In genomic region chr1:20689645-20690056, GRCh38 we compare ENCODE assay signal across 23 cellular contexts. TPM values are rescaled to one million over a fixed set of nuclear protein-coding genes. Genes with fewer than 3 reads are reported as not detected.
DNase-seq lines count a peak whose midpoint lies in the region; ATAC-seq, FAIRE-seq and TF ChIP-seq lines count a peak whose summit lies in the region.
"Had no signal": no experiment of that assay in that cellular context is flagged by ENCODE, and none has a peak within 500 bp of the region (broad histone marks: within the 10 kb centered on the region; RNA-seq: fewer than 3 reads in every experiment).

No MANE protein-coding gene starts in this region.

- 19% methylated on average over 3 of the region's 3 CpGs for WGBS in HepG2 (ENCODE audit: low lambda C conversion rate)
- 90% methylated on average over 3 of the region's 3 CpGs for WGBS in right lobe of liver (ENCODE audit: insufficient coverage, low coverage, low lambda C conversion rate, missing lambda C conversion rate)

- peak; percentile 34 for FAIRE-seq in HepG2 (lab: Jason Lieb, UNC)
- FAIRE-seq: A549, D721Med, G401.6, GM12892, H54 had no signal

- no peaks in the 10 kb centered on the region for H3K36me3 ChIP-seq in HepG2 (replicated peaks in 1 of 2; ENCODE audit: control insufficient read depth in 1 of 2, insufficient read depth in 2 of 2, low read length in 2 of 2)
- no peaks in the 10 kb centered on the region for H3K36me3 ChIP-seq in right lobe of liver
- H3K36me3 ChIP-seq in Karpas-422 (ENCODE audit: insufficient read depth, low read length), result no peaks in the 10 kb centered on the region
- H3K36me3 ChIP-seq in osteoblast (ENCODE audit: insufficient read depth, low read length), result no peaks in the 10 kb centered on the region
- no peaks in the 10 kb centered on the region for H3K36me3 ChIP-seq in neural progenitor cell
- H3K36me3 ChIP-seq: BE2C; BLaER1 treated with 17β-estradiol and CSF1 and Interleukin-3, amounts not matched to agents 10 nM and 100 nM; HAP-1 had no signal

- H3K4me1 ChIP-seq in HepG2 (ENCODE audit: insufficient read depth, low read length), result peaks cover 41% of the 10 kb centered on the region
- H3K4me1 ChIP-seq in right lobe of liver, result no peaks in the 10 kb centered on the region
- no peaks in the 10 kb centered on the region for H3K4me1 ChIP-seq in Karpas-422 (ENCODE audit: low read length)
- no peaks in the 10 kb centered on the region for H3K4me1 ChIP-seq in osteoblast (ENCODE audit: insufficient read depth, low read length)
- no peaks in the 10 kb centered on the region for H3K4me1 ChIP-seq in neural progenitor cell
- H3K4me1 ChIP-seq: A549, BE2C, HAP-1 had no signal

- peaks cover 3 to 39% of the 10 kb centered on the region in 2 experiments; a peak in 4 of 5 replicates for H3K27me3 ChIP-seq in HepG2 (ENCODE audit: control insufficient read depth in 1 of 2, insufficient read depth in 2 of 2, low read length in 2 of 2)
- H3K27me3 ChIP-seq in right lobe of liver, result no peaks in the 10 kb centered on the region
- H3K27me3 ChIP-seq in Karpas-422 (ENCODE audit: low read length), result no peaks in the 10 kb centered on the region
- H3K27me3 ChIP-seq in osteoblast (ENCODE audit: insufficient read depth, low read length), result no peaks in the 10 kb centered on the region
- H3K27me3 ChIP-seq in neural progenitor cell, result no peaks in the 10 kb centered on the region
- H3K27me3 ChIP-seq: BE2C; BLaER1 treated with 17β-estradiol and CSF1 and Interleukin-3, amounts not matched to agents 10 nM and 100 nM had no signal

- DNase-seq in HepG2 (ENCODE audit: low spot score) (peak; percentile 55), right lobe of liver (no peak), Karpas-422 (peak; percentile 35), osteoblast (ENCODE audit: insufficient read length, low spot score, missing footprints) (peak; percentile 23), NAMALWA (ENCODE audit: low spot score) (no peak), neural progenitor cell (ENCODE audit: low spot score) (no peak)
- DNase-seq: 8988T; ACHN; AML-193; BE2C; CD4-positive, alpha-beta T cell; CD8-positive, alpha-beta memory T cell; DMS 273 treated with DMSO at 0.1 percent for 48 hours; DND-41; GOT3 had no signal

- H3F3A ChIP-seq in neural progenitor cell (ENCODE audit: low read depth), result no peaks in the 10 kb centered on the region

- H3K79me2 ChIP-seq in HepG2 (ENCODE audit: insufficient read depth, low read length), result no peaks in the 10 kb centered on the region
- no peaks in the 10 kb centered on the region for H3K79me2 ChIP-seq in Karpas-422 (ENCODE audit: low read length)
- no peaks in the 10 kb centered on the region for H3K79me2 ChIP-seq in osteoblast (ENCODE audit: insufficient read depth, low read length)
- H3K79me2 ChIP-seq in neural progenitor cell (ENCODE audit: low read depth), result no peaks in the 10 kb centered on the region

- no peak overlapping the region for H3K27ac Mint-ChIP-seq in neural progenitor cell
- H3K27ac Mint-ChIP-seq: CD14-positive monocyte; CD4-positive, alpha-beta T cell; CD8-positive, alpha-beta memory T cell had no signal

- BruUV-seq in HepG2 (replicated peaks; lab: Mats Ljungman, UMichigan), result no TSS peak

- no peaks in the 10 kb centered on the region for H3K9me3 ChIP-seq in HepG2 (ENCODE audit: low read length)
- no peaks in the 10 kb centered on the region for H3K9me3 ChIP-seq in right lobe of liver
- H3K9me3 ChIP-seq in Karpas-422 (ENCODE audit: low read length), result no peaks in the 10 kb centered on the region
- H3K9me3 ChIP-seq in osteoblast (ENCODE audit: low read depth, low read length), result no peaks in the 10 kb centered on the region
- H3K9me3 ChIP-seq in neural progenitor cell (ENCODE audit: low read depth), result no peaks in the 10 kb centered on the region
- H3K9me3 ChIP-seq: A549; BE2C; BLaER1 treated with 17β-estradiol and CSF1 and Interleukin-3, amounts not matched to agents 10 nM and 100 nM; HAP-1 had no signal

- H3K9ac ChIP-seq in HepG2 (ENCODE audit: insufficient read depth, low read depth, low read length) (no peak overlapping the region), Karpas-422 (ENCODE audit: low read length) (no peak overlapping the region), neural progenitor cell (no peak overlapping the region)
- H3K9ac ChIP-seq: BLaER1 treated with 17β-estradiol and CSF1 and Interleukin-3, amounts not matched to agents 10 nM and 100 nM had no signal

- TF ChIP-seq EP300 in HepG2 (IDR thresholded peaks at IDR 0.05; ENCODE audit: low read depth in 2 of 2, low read length in 2 of 2) (no peak), HepG2 (CRISPR knock-in tag; IDR thresholded peaks at IDR 0.05; ENCODE audit: borderline replicate concordance) (no peak)

- POLR2A ChIA-PET in HepG2 (lab: Yijun Ruan, JAX), result interaction anchor here (1.0 to 1.1 kb wide), 2 partner anchors 28 to 97 kb away, joined by 3 to 4 read pairs; partner anchors contain the start of genes DDOST and HP1BP3

- H3K36me3 Mint-ChIP-seq in neural progenitor cell, result peaks cover 3% of the 10 kb centered on the region
- H3K36me3 Mint-ChIP-seq: CD14-positive monocyte had no signal

- TF ChIP-seq CTCF in HepG2 (CRISPR knock-in tag; IDR thresholded peaks at IDR 0.05), result no peak
- no peak for TF ChIP-seq CTCF in right lobe of liver (IDR thresholded peaks at IDR 0.05)
- no peak for TF ChIP-seq CTCF in osteoblast (IDR thresholded peaks at IDR 0.05; ENCODE audit: extremely low read depth, low read depth, low read length)
- TF ChIP-seq CTCF in neural progenitor cell (IDR thresholded peaks at IDR 0.05), result no peak

- in situ Hi-C loops in HepG2 (cut with HindIII; ENCODE audit: extremely low pct_ligation_motif_present, low pct_unique_long_range_greater_than_20kb), result loop anchor here (5.0 kb wide), 1 partner anchor 508 kb away; no protein-coding TSS in a partner anchor

- H3K4me2 ChIP-seq in HepG2 (ENCODE audit: low read depth, low read length) (0 out of 2 replicates have a peak overlapping the region, but pooled peaks have one; percentile 2), Karpas-422 (ENCODE audit: low read depth, low read length, poor library complexity, severe bottlenecking) (no peak overlapping the region), osteoblast (ENCODE audit: insufficient read depth, low read length) (no peak overlapping the region), neural progenitor cell (no peak overlapping the region)
- H3K4me2 ChIP-seq: A549; BLaER1 treated with 17β-estradiol and CSF1 and Interleukin-3, amounts not matched to agents 10 nM and 100 nM had no signal

- peaks cover 5% of the 10 kb centered on the region for H3K27me3 Mint-ChIP-seq in neural progenitor cell (ENCODE audit: insufficient read depth, low read depth)
- H3K27me3 Mint-ChIP-seq: CD4-positive, alpha-beta T cell had no signal

- no peak overlapping the region for H3K4me3 Mint-ChIP-seq in neural progenitor cell
- H3K4me3 Mint-ChIP-seq: CD14-positive monocyte; CD4-positive, alpha-beta T cell; CD8-positive, alpha-beta memory T cell had no signal

- TF ChIP-seq POLR2A in HepG2 (IDR thresholded peaks at IDR 0.05; ENCODE audit: insufficient read depth in 1 of 2, low read depth in 2 of 2, low read length in 2 of 2), result no peak
- TF ChIP-seq POLR2A in right lobe of liver (IDR thresholded peaks at IDR 0.05), result no peak

- ATAC-seq in HepG2, result peak; percentile 54
- ATAC-seq in right lobe of liver, result no peak
- ATAC-seq: A549 had no signal

- H3K4me3 ChIP-seq in HepG2 (replicated peaks in 1 of 3; ENCODE audit: insufficient read depth in 1 of 3, low read depth in 2 of 3, low read length in 3 of 3) (no peak overlapping the region), right lobe of liver (no peak overlapping the region), Karpas-422 (ENCODE audit: low read length) (no peak overlapping the region), osteoblast (ENCODE audit: insufficient read depth, low read length) (no peak overlapping the region), neural progenitor cell (no peak overlapping the region)
- H3K4me3 ChIP-seq: A549; BLaER1 treated with 17β-estradiol and CSF1 and Interleukin-3, amounts not matched to agents 10 nM and 100 nM; HAP-1 had no signal

- H3K27ac ChIP-seq in HepG2 (ENCODE audit: extremely low read length, insufficient read depth, low read length) (no peak overlapping the region), right lobe of liver (no peak overlapping the region), Karpas-422 (ENCODE audit: low read length) (no peak overlapping the region), osteoblast (ENCODE audit: low read depth, low read length) (no peak overlapping the region), neural progenitor cell (no peak overlapping the region)
- H3K27ac ChIP-seq: A549; BLaER1 treated with 17β-estradiol and CSF1 and Interleukin-3, amounts not matched to agents 10 nM and 100 nM had no signal

- H2AFZ ChIP-seq in HepG2 (ENCODE audit: low read length) (no peak overlapping the region), Karpas-422 (ENCODE audit: low read length) (no peak overlapping the region), osteoblast (ENCODE audit: low read length) (no peak overlapping the region), neural progenitor cell (replicated peaks) (no peak overlapping the region)

- H4K20me1 ChIP-seq in HepG2 (ENCODE audit: insufficient read depth, low read length) (no peaks in the 10 kb centered on the region), Karpas-422 (ENCODE audit: insufficient read depth, low read depth, low read length) (no peaks in the 10 kb centered on the region), osteoblast (ENCODE audit: insufficient read depth, low read length) (no peaks in the 10 kb centered on the region), neural progenitor cell (ENCODE audit: low read depth) (no peaks in the 10 kb centered on the region)
- H4K20me1 ChIP-seq: BLaER1 treated with 17β-estradiol and CSF1 and Interleukin-3, amounts not matched to agents 10 nM and 100 nM had no signal

- no peak for TF ChIP-seq RAD21 in HepG2 (CRISPR knock-in tag; IDR thresholded peaks at IDR 0.05)

- peaks cover 6% of the 10 kb centered on the region for H3K9me3 Mint-ChIP-seq in neural progenitor cell
- H3K9me3 Mint-ChIP-seq: CD14-positive monocyte; CD4-positive, alpha-beta T cell; CD8-positive, alpha-beta memory T cell had no signal

- no peaks in the 10 kb centered on the region for H3K9me2 ChIP-seq in Karpas-422 (replicated peaks; ENCODE audit: insufficient read depth, low read length)

- CTCF ChIA-PET in HepG2 (lab: Yijun Ruan, JAX; ENCODE audit: low intra/inter-chr PET ratio, low total read pairs), result no interaction called here

- peaks cover 5% of the 10 kb centered on the region for H3K4me1 Mint-ChIP-seq in neural progenitor cell
- H3K4me1 Mint-ChIP-seq: CD8-positive, alpha-beta memory T cell had no signal

- intact Hi-C loops in HepG2 (cut with micrococcal nuclease; ENCODE audit: unreplicated experiment) (no loop called here), right lobe of liver (cut with DNase I) (loop anchor here in 1 of 2 donors (10.0 kb wide), 1 partner anchor 505 kb away; no protein-coding TSS in a partner anchor)

RNA-seq across cellular contexts. Expression of gene KIF17, which starts 28.2 kb away (rescaled TPM):
- total RNA-seq in HepG2 (2016; rRNA removed; fragmentation: Illumina TruSeq; extraction: Trizol), result 0.24 and 0.25 TPM in 2 replicates
- total RNA-seq in HepG2 (2016; cell fraction: cytosol; rRNA removed; fragmentation: Illumina TruSeq; extraction: Trizol; ENCODE audit: low read depth), result not detected in 2 replicates
- 0.13 and 0.27 TPM in 2 replicates for total RNA-seq in HepG2 (2016; cell fraction: insoluble cytoplasmic fraction; rRNA removed; fragmentation: Illumina TruSeq; extraction: Trizol)
- total RNA-seq in HepG2 (2016; cell fraction: membrane; rRNA removed; fragmentation: Illumina TruSeq; extraction: Trizol), result 0.34 TPM in 1 of 2 replicates, not detected in the other
- total RNA-seq in HepG2 (2016; cell fraction: nucleus; rRNA removed; fragmentation: Illumina TruSeq; extraction: Trizol), result 0.16 TPM in 1 of 2 replicates, not detected in the other
- 0.44 and 0.52 TPM in 2 replicates for polyA plus RNA-seq in HepG2 (2011; rRNA removed)
- 0.27 and 0.36 TPM in 2 replicates for polyA plus RNA-seq in HepG2 (2011; cell fraction: cytosol; rRNA removed)
- 0.63 and 0.69 TPM in 2 replicates for polyA plus RNA-seq in HepG2 (2011; cell fraction: nucleus; rRNA removed)
- polyA plus RNA-seq in HepG2 (2012), result 0.35 and 0.60 TPM in 2 replicates
- 0.11 and 0.24 TPM in 2 replicates for polyA plus RNA-seq in HepG2 (2016; cell fraction: cytosol; fragmentation: Illumina TruSeq; extraction: Trizol; ENCODE audit: low read depth)
- 0.21 TPM in 1 of 2 replicates, not detected in the other for polyA plus RNA-seq in HepG2 (2016; cell fraction: insoluble cytoplasmic fraction; fragmentation: Illumina TruSeq; extraction: Trizol; ENCODE audit: low read depth)
- 0.14 and 0.47 TPM in 2 replicates for polyA plus RNA-seq in HepG2 (2016; cell fraction: membrane; fragmentation: Illumina TruSeq; extraction: Trizol; ENCODE audit: low read depth)
- polyA plus RNA-seq in HepG2 (2016; cell fraction: nucleus; fragmentation: Illumina TruSeq; extraction: Trizol; ENCODE audit: insufficient read depth, low read depth), result 0.36 TPM in 1 of 2 replicates, not detected in the other
- 0.78 TPM in 1 of 2 replicates, not detected in the other for polyA minus RNA-seq in HepG2 (2011; rRNA and poly(A)+ RNA removed; ENCODE audit: low replicate concordance)
- polyA minus RNA-seq in HepG2 (2011; cell fraction: cytosol; rRNA and poly(A)+ RNA removed), result not detected in 2 replicates
- 0.52 and 0.62 TPM in 2 replicates for polyA minus RNA-seq in HepG2 (2011; cell fraction: nucleus; rRNA and poly(A)+ RNA removed)
- 1 to 10 TPM; 1.0 to 3.2 (median 1.3) TPM for total RNA-seq in right lobe of liver
- total RNA-seq in Karpas-422 (2014; rRNA removed; shearing (Covaris generic); ENCODE audit: low replicate concordance), result not detected in 2 replicates
- total RNA-seq in osteoblast, result 0.29 and 0.36 TPM in 2 replicates
- 2.2 and 4.0 TPM in 2 replicates for total RNA-seq in neural progenitor cell (ENCODE audit: low replicate concordance)
- total RNA-seq: CD4-positive, alpha-beta T cell; CD8-positive, alpha-beta memory T cell had no signal
- polyA plus RNA-seq: CD14-positive monocyte; CD8-positive, alpha-beta memory T cell had no signal

RNA-seq across cellular contexts. Expression of gene DDOST, which starts 28.5 kb away (rescaled TPM):
- total RNA-seq in HepG2 (2016; rRNA removed; fragmentation: Illumina TruSeq; extraction: Trizol), result 167 and 335 TPM in 2 replicates
- 55.5 and 58.3 TPM in 2 replicates for total RNA-seq in HepG2 (2016; cell fraction: cytosol; rRNA removed; fragmentation: Illumina TruSeq; extraction: Trizol; ENCODE audit: low read depth)
- 152 and 344 TPM in 2 replicates for total RNA-seq in HepG2 (2016; cell fraction: insoluble cytoplasmic fraction; rRNA removed; fragmentation: Illumina TruSeq; extraction: Trizol)
- 109 and 116 TPM in 2 replicates for total RNA-seq in HepG2 (2016; cell fraction: membrane; rRNA removed; fragmentation: Illumina TruSeq; extraction: Trizol)
- 220 and 261 TPM in 2 replicates for total RNA-seq in HepG2 (2016; cell fraction: nucleus; rRNA removed; fragmentation: Illumina TruSeq; extraction: Trizol)
- polyA plus RNA-seq in HepG2 (2011; rRNA removed), result 485 and 494 TPM in 2 replicates
- 512 and 565 TPM in 2 replicates for polyA plus RNA-seq in HepG2 (2011; cell fraction: cytosol; rRNA removed)
- polyA plus RNA-seq in HepG2 (2011; cell fraction: nucleus; rRNA removed), result 123 and 124 TPM in 2 replicates
- polyA plus RNA-seq in HepG2 (2012), result 190 and 241 TPM in 2 replicates
- 62.9 and 71.0 TPM in 2 replicates for polyA plus RNA-seq in HepG2 (2016; cell fraction: cytosol; fragmentation: Illumina TruSeq; extraction: Trizol; ENCODE audit: low read depth)
- polyA plus RNA-seq in HepG2 (2016; cell fraction: insoluble cytoplasmic fraction; fragmentation: Illumina TruSeq; extraction: Trizol; ENCODE audit: low read depth), result 137 and 148 TPM in 2 replicates
- 92.2 and 98.9 TPM in 2 replicates for polyA plus RNA-seq in HepG2 (2016; cell fraction: membrane; fragmentation: Illumina TruSeq; extraction: Trizol; ENCODE audit: low read depth)
- 331 and 354 TPM in 2 replicates for polyA plus RNA-seq in HepG2 (2016; cell fraction: nucleus; fragmentation: Illumina TruSeq; extraction: Trizol; ENCODE audit: insufficient read depth, low read depth)
- 116 and 435 TPM in 2 replicates for polyA minus RNA-seq in HepG2 (2011; rRNA and poly(A)+ RNA removed; ENCODE audit: low replicate concordance)
- polyA minus RNA-seq in HepG2 (2011; cell fraction: cytosol; rRNA and poly(A)+ RNA removed), result 152 TPM in 2 replicates
- 85.1 and 101 TPM in 2 replicates for polyA minus RNA-seq in HepG2 (2011; cell fraction: nucleus; rRNA and poly(A)+ RNA removed)
- 100 to 1,000 TPM in 3 of 6 experiments, 10 to 100 TPM in 3; 53.0 to 132 (median 100) TPM for total RNA-seq in right lobe of liver
- 141 and 161 TPM in 2 replicates for total RNA-seq in Karpas-422 (2014; rRNA removed; shearing (Covaris generic); ENCODE audit: low replicate concordance)
- 291 and 293 TPM in 2 replicates for total RNA-seq in osteoblast
- total RNA-seq in neural progenitor cell (ENCODE audit: low replicate concordance), result 151 and 234 TPM in 2 replicates

RNA-seq across cellular contexts. Expression of gene SH2D5, which starts 42.9 kb away (rescaled TPM):
- total RNA-seq in HepG2 (2016; rRNA removed; fragmentation: Illumina TruSeq; extraction: Trizol) (1.7 and 3.4 TPM in 2 replicates), right lobe of liver (1 to 10 TPM in 2 of 6 experiments, under 1 TPM in 1, not detected in 3; 0.80 to 1.8 (median 1.4) TPM), osteoblast (1.4 and 1.8 TPM in 2 replicates), neural progenitor cell (ENCODE audit: low replicate concordance) (5.1 and 7.7 TPM in 2 replicates)
- 0.20 and 0.26 TPM in 2 replicates for total RNA-seq in HepG2 (2016; cell fraction: cytosol; rRNA removed; fragmentation: Illumina TruSeq; extraction: Trizol; ENCODE audit: low read depth)
- total RNA-seq in HepG2 (2016; cell fraction: insoluble cytoplasmic fraction; rRNA removed; fragmentation: Illumina TruSeq; extraction: Trizol), result 1.6 and 2.0 TPM in 2 replicates
- total RNA-seq in HepG2 (2016; cell fraction: membrane; rRNA removed; fragmentation: Illumina TruSeq; extraction: Trizol), result 1.4 and 1.8 TPM in 2 replicates
- 1.8 and 2.2 TPM in 2 replicates for total RNA-seq in HepG2 (2016; cell fraction: nucleus; rRNA removed; fragmentation: Illumina TruSeq; extraction: Trizol)
- polyA plus RNA-seq in HepG2 (2011; rRNA removed), result 1.2 and 1.4 TPM in 2 replicates
- polyA plus RNA-seq in HepG2 (2011; cell fraction: cytosol; rRNA removed), result 0.87 and 0.92 TPM in 2 replicates
- 7.0 and 10.0 TPM in 2 replicates for polyA plus RNA-seq in HepG2 (2011; cell fraction: nucleus; rRNA removed)
- 0.94 and 1.8 TPM in 2 replicates for polyA plus RNA-seq in HepG2 (2012)
- polyA plus RNA-seq in HepG2 (2016; cell fraction: cytosol; fragmentation: Illumina TruSeq; extraction: Trizol; ENCODE audit: low read depth), result 0.29 and 0.55 TPM in 2 replicates
- polyA plus RNA-seq in HepG2 (2016; cell fraction: insoluble cytoplasmic fraction; fragmentation: Illumina TruSeq; extraction: Trizol; ENCODE audit: low read depth), result 0.69 and 1.5 TPM in 2 replicates
- 0.64 and 0.86 TPM in 2 replicates for polyA plus RNA-seq in HepG2 (2016; cell fraction: membrane; fragmentation: Illumina TruSeq; extraction: Trizol; ENCODE audit: low read depth)
- 4.8 and 5.7 TPM in 2 replicates for polyA plus RNA-seq in HepG2 (2016; cell fraction: nucleus; fragmentation: Illumina TruSeq; extraction: Trizol; ENCODE audit: insufficient read depth, low read depth)
- 0.05 and 0.76 TPM in 2 replicates for polyA minus RNA-seq in HepG2 (2011; rRNA and poly(A)+ RNA removed; ENCODE audit: low replicate concordance)
- polyA minus RNA-seq in HepG2 (2011; cell fraction: cytosol; rRNA and poly(A)+ RNA removed), result 0.40 and 1.4 TPM in 2 replicates
- polyA minus RNA-seq in HepG2 (2011; cell fraction: nucleus; rRNA and poly(A)+ RNA removed), result 0.77 and 0.87 TPM in 2 replicates
- total RNA-seq in Karpas-422 (2014; rRNA removed; shearing (Covaris generic); ENCODE audit: low replicate concordance), result 0.07 TPM in 1 of 2 replicates, not detected in the other
- polyA plus RNA-seq: CD14-positive monocyte; CD8-positive, alpha-beta memory T cell had no signal

RNA-seq across cellular contexts. Expression of gene PINK1, which starts 56.4 kb away (rescaled TPM):
- total RNA-seq in HepG2 (2016; rRNA removed; fragmentation: Illumina TruSeq; extraction: Trizol) (13.1 and 15.3 TPM in 2 replicates), right lobe of liver (10 to 100 TPM; 67.3 to 94.1 (median 83.0) TPM), osteoblast (73.1 and 79.3 TPM in 2 replicates), neural progenitor cell (ENCODE audit: low replicate concordance) (13.3 and 21.6 TPM in 2 replicates)
- total RNA-seq in HepG2 (2016; cell fraction: cytosol; rRNA removed; fragmentation: Illumina TruSeq; extraction: Trizol; ENCODE audit: low read depth), result 5.6 and 6.1 TPM in 2 replicates
- total RNA-seq in HepG2 (2016; cell fraction: insoluble cytoplasmic fraction; rRNA removed; fragmentation: Illumina TruSeq; extraction: Trizol), result 13.5 and 15.3 TPM in 2 replicates
- total RNA-seq in HepG2 (2016; cell fraction: membrane; rRNA removed; fragmentation: Illumina TruSeq; extraction: Trizol), result 11.1 and 11.3 TPM in 2 replicates
- total RNA-seq in HepG2 (2016; cell fraction: nucleus; rRNA removed; fragmentation: Illumina TruSeq; extraction: Trizol), result 6.6 and 7.9 TPM in 2 replicates
- 16.1 and 22.2 TPM in 2 replicates for polyA plus RNA-seq in HepG2 (2011; rRNA removed)
- 18.4 and 20.0 TPM in 2 replicates for polyA plus RNA-seq in HepG2 (2011; cell fraction: cytosol; rRNA removed)
- polyA plus RNA-seq in HepG2 (2011; cell fraction: nucleus; rRNA removed), result 9.4 and 14.0 TPM in 2 replicates
- 16.1 and 27.7 TPM in 2 replicates for polyA plus RNA-seq in HepG2 (2012)
- polyA plus RNA-seq in HepG2 (2016; cell fraction: cytosol; fragmentation: Illumina TruSeq; extraction: Trizol; ENCODE audit: low read depth), result 5.1 and 5.5 TPM in 2 replicates
- polyA plus RNA-seq in HepG2 (2016; cell fraction: insoluble cytoplasmic fraction; fragmentation: Illumina TruSeq; extraction: Trizol; ENCODE audit: low read depth), result 11.4 and 13.0 TPM in 2 replicates
- 6.7 and 7.8 TPM in 2 replicates for polyA plus RNA-seq in HepG2 (2016; cell fraction: membrane; fragmentation: Illumina TruSeq; extraction: Trizol; ENCODE audit: low read depth)
- 7.1 and 7.2 TPM in 2 replicates for polyA plus RNA-seq in HepG2 (2016; cell fraction: nucleus; fragmentation: Illumina TruSeq; extraction: Trizol; ENCODE audit: insufficient read depth, low read depth)
- polyA minus RNA-seq in HepG2 (2011; rRNA and poly(A)+ RNA removed; ENCODE audit: low replicate concordance), result 18.7 and 37.0 TPM in 2 replicates
- 6.9 and 10.6 TPM in 2 replicates for polyA minus RNA-seq in HepG2 (2011; cell fraction: cytosol; rRNA and poly(A)+ RNA removed)
- polyA minus RNA-seq in HepG2 (2011; cell fraction: nucleus; rRNA and poly(A)+ RNA removed), result 5.0 and 6.5 TPM in 2 replicates
- 4.0 and 8.5 TPM in 2 replicates for total RNA-seq in Karpas-422 (2014; rRNA removed; shearing (Covaris generic); ENCODE audit: low replicate concordance)

Comparison
In these comparisons a context has a peak if more than half of its experiments do, and no peak if none do; other contexts are left out.
1. DNase-seq: peak in HepG2 (single experiment), Karpas-422 (single experiment) and osteoblast (single experiment); none in right lobe of liver (0 of 3), NAMALWA (single experiment) and neural progenitor cell (single experiment).